In genomic region chr7:101631224-101631714, GRCh38 we compare ENCODE assay signal across 19 cellular contexts. TPM values are rescaled to one million over a fixed set of nuclear protein-coding genes. Genes with fewer than 3 reads are reported as not detected.
DNase-seq lines count a peak whose midpoint lies in the region; ATAC-seq, FAIRE-seq and TF ChIP-seq lines count a peak whose summit lies in the region.
"Had no signal": no experiment of that assay in that cellular context is flagged by ENCODE, and none has a peak within 500 bp of the region (broad histone marks: within the 10 kb centered on the region; RNA-seq: fewer than 3 reads in every experiment).

No MANE protein-coding gene starts in this region.

- ATAC-seq in sciatic nerve, result peak; percentile 42
- ATAC-seq in stimulated activated naive CD8-positive, alpha-beta T cell treated with anti-CD3 and anti-CD28 coated beads, Interleukin-15, amount 100 ng/mL, for 72 hours, result no peak
- ATAC-seq: effector memory CD8-positive, alpha-beta T cell had no signal

- peak; percentile 91 for FAIRE-seq in RCC 7860 (lab: Jason Lieb, UNC)

- peaks cover 2% of the 10 kb centered on the region for H3K27me3 Mint-ChIP-seq in stimulated activated naive CD8-positive, alpha-beta T cell treated with anti-CD3 and anti-CD28 coated beads, Interleukin-15, amount 100 ng/mL, for 72 hours

- peaks cover 0 to 5% of the 10 kb centered on the region in 2 donors for H3K9me3 Mint-ChIP-seq in stimulated activated naive CD8-positive, alpha-beta T cell treated with anti-CD3 and anti-CD28 coated beads, Interleukin-15, amount 100 ng/mL, for 72 hours
- H3K9me3 Mint-ChIP-seq: effector memory CD8-positive, alpha-beta T cell had no signal

- H3K27ac Mint-ChIP-seq in stimulated activated naive CD8-positive, alpha-beta T cell treated with anti-CD3 and anti-CD28 coated beads, Interleukin-15, amount 100 ng/mL, for 72 hours, result no peak overlapping the region
- H3K27ac Mint-ChIP-seq: effector memory CD8-positive, alpha-beta T cell had no signal

- H3K4me1 Mint-ChIP-seq in stimulated activated naive CD8-positive, alpha-beta T cell treated with anti-CD3 and anti-CD28 coated beads, Interleukin-15, amount 100 ng/mL, for 72 hours, result no peaks in the 10 kb centered on the region
- H3K4me1 Mint-ChIP-seq: CD14-positive monocyte had no signal

- DNase-seq in HK-2 (ENCODE audit: unreplicated experiment) (peak; percentile 39), RCC 7860 (ENCODE audit: low spot score) (peak; percentile 92), epithelial cell of esophagus (ENCODE audit: low read depth) (peak; percentile 80), sciatic nerve (ENCODE audit: low spot score) (no peak), iPS-NIHi11 (ENCODE audit: low spot score) (no peak)
- DNase-seq in activated CD4-positive, CD25-positive, alpha-beta regulatory T cell treated with anti-CD3 and anti-CD28 coated beads, Interleukin-2, amount 50 U/mL, for 72 hours, result no peak
- no peak for DNase-seq in stimulated activated naive CD8-positive, alpha-beta T cell treated with anti-CD3 and anti-CD28 coated beads, Interleukin-15, amount 100 ng/mL, for 72 hours
- DNase-seq: activated effector memory CD4-positive, alpha-beta T cell treated with anti-CD3 and anti-CD28 coated beads, Interleukin-2, amount 50 U/mL, for 16 hours; DMS79; effector memory CD8-positive, alpha-beta T cell; foreskin melanocyte; NCI-H1048; NCI-H2171; occipital lobe; stomach had no signal

- H3K4me3 Mint-ChIP-seq in stimulated activated naive CD8-positive, alpha-beta T cell treated with anti-CD3 and anti-CD28 coated beads, Interleukin-15, amount 100 ng/mL, for 72 hours, result no peak overlapping the region
- H3K4me3 Mint-ChIP-seq: effector memory CD8-positive, alpha-beta T cell had no signal

- TF ChIP-seq CTCF in epithelial cell of esophagus (IDR thresholded peaks at IDR 0.05; ENCODE audit: insufficient read depth, low read depth, low read length, missing control alignments), result no peak

- no peak overlapping the region for H3K4me3 ChIP-seq in epithelial cell of esophagus (ENCODE audit: low read length)
- H3K4me3 ChIP-seq: ascending aorta, GM23248, stomach had no signal

- intact Hi-C loops in sciatic nerve (cut with DNase I), result no loop called here

RNA-seq across cellular contexts. Expression of gene MYL10, which starts 2.2 kb away (rescaled TPM):
- not detected for total RNA-seq in sciatic nerve
- total RNA-seq: activated CD8-positive, alpha-beta memory T cell treated with anti-CD3 and anti-CD28 coated beads for 36 hours; ascending aorta; GM23248; occipital lobe; stomach had no signal

Comparison
In these comparisons a context has a peak if more than half of its experiments do, and no peak if none do; other contexts are left out.
1. DNase-seq: peak in HK-2 (single experiment), RCC 7860 (single experiment) and epithelial cell of esophagus (single experiment); none in sciatic nerve (single experiment), activated CD4-positive, CD25-positive, alpha-beta regulatory T cell treated with anti-CD3 and anti-CD28 coated beads, Interleukin-2, amount 50 U/mL, for 72 hours (single experiment), iPS-NIHi11 (single experiment) and stimulated activated naive CD8-positive, alpha-beta T cell treated with anti-CD3 and anti-CD28 coated beads, Interleukin-15, amount 100 ng/mL, for 72 hours (0 of 2).